ENCODE assay signal across 1 cellular context in genomic region chr16:31206776-31207175, GRCh38.
A peak's percentile ranks its signal among the peaks of the same experiment; 100 is the strongest.
TF ChIP-seq lines count a peak whose summit lies in the region.

No MANE protein-coding gene starts in this region.

TF ChIP-seq in HepG2, 621 proteins besides CTCF, POLR2A, EP300 and RAD21 (continued from another document and continues in another):
- no peak for TF ChIP-seq GLMP (CRISPR knock-in tag; IDR thresholded peaks at IDR 0.05; ENCODE audit: borderline replicate concordance)
- TF ChIP-seq ZNF235 (CRISPR knock-in tag; IDR thresholded peaks at IDR 0.05; ENCODE audit: borderline replicate concordance), result no peak
- peak; percentile 51 for TF ChIP-seq SAP130 (CRISPR knock-in tag; IDR thresholded peaks at IDR 0.05; ENCODE audit: low read depth)
- no peak for TF ChIP-seq ZBTB8A (CRISPR knock-in tag; IDR thresholded peaks at IDR 0.05; ENCODE audit: borderline replicate concordance, low read depth)
- TF ChIP-seq ZNF160 (CRISPR knock-in tag; IDR thresholded peaks at IDR 0.05), result no peak
- no peak for TF ChIP-seq SETDB1 (CRISPR knock-in tag; IDR thresholded peaks at IDR 0.05; ENCODE audit: borderline replicate concordance)
- 0 out of 2 replicates have a peak, but pooled peaks have one; percentile 6 for TF ChIP-seq HOXD1 (CRISPR knock-in tag; IDR thresholded peaks at IDR 0.05)
- no peak for TF ChIP-seq ZNF720 (CRISPR knock-in tag; IDR thresholded peaks at IDR 0.05)
- TF ChIP-seq THYN1 (CRISPR knock-in tag; IDR thresholded peaks at IDR 0.05; ENCODE audit: borderline replicate concordance, low read depth), result no peak
- TF ChIP-seq ZNF598 (CRISPR knock-in tag; IDR thresholded peaks at IDR 0.05; ENCODE audit: borderline replicate concordance), result no peak
- TF ChIP-seq LRRFIP1 (CRISPR knock-in tag; conservative IDR thresholded peaks at IDR 0.05), result no peak
- TF ChIP-seq PAWR (CRISPR knock-in tag; IDR thresholded peaks at IDR 0.05; ENCODE audit: borderline replicate concordance), result no peak
- TF ChIP-seq TSC22D2 (CRISPR knock-in tag; IDR thresholded peaks at IDR 0.05; ENCODE audit: borderline replicate concordance), result no peak
- TF ChIP-seq SNAPC4 (CRISPR knock-in tag; IDR thresholded peaks at IDR 0.05), result no peak
- no peak for TF ChIP-seq ZNF275 (CRISPR knock-in tag; IDR thresholded peaks at IDR 0.05; ENCODE audit: borderline replicate concordance)
- no peak for TF ChIP-seq TBX2 (CRISPR knock-in tag; IDR thresholded peaks at IDR 0.05; ENCODE audit: borderline replicate concordance)
- peak; percentile 55 to 62 for TF ChIP-seq NR2F1 (CRISPR knock-in tag; IDR thresholded peaks at IDR 0.05)
- TF ChIP-seq NFIB (CRISPR knock-in tag; IDR thresholded peaks at IDR 0.05; ENCODE audit: borderline replicate concordance), result no peak
- TF ChIP-seq TRIM22 (IDR thresholded peaks at IDR 0.05), result no peak
- no peak for TF ChIP-seq ZNF230 (CRISPR knock-in tag; IDR thresholded peaks at IDR 0.05)
- no peak for TF ChIP-seq ZBTB38 (CRISPR knock-in tag; IDR thresholded peaks at IDR 0.05)
- no peak for TF ChIP-seq HMGXB3 (CRISPR knock-in tag; IDR thresholded peaks at IDR 0.05; ENCODE audit: borderline replicate concordance)
- TF ChIP-seq CCAR2 (optimal IDR thresholded peaks at IDR 0.05; ENCODE audit: low read depth, low read length), result no peak
- TF ChIP-seq ZNF607 (CRISPR knock-in tag; IDR thresholded peaks at IDR 0.05; ENCODE audit: borderline replicate concordance), result no peak
- TF ChIP-seq ZNF333 (CRISPR knock-in tag; IDR thresholded peaks at IDR 0.05; ENCODE audit: borderline replicate concordance), result no peak
- TF ChIP-seq GABPA (IDR thresholded peaks at IDR 0.05; ENCODE audit: low read depth, low read length), result no peak
- TF ChIP-seq GABPA (CRISPR knock-in tag; IDR thresholded peaks at IDR 0.05; ENCODE audit: low read depth), result no peak
- no peak for TF ChIP-seq MED8 (CRISPR knock-in tag; IDR thresholded peaks at IDR 0.05; ENCODE audit: insufficient replicate concordance)
- no peak for TF ChIP-seq ZNF709 (CRISPR knock-in tag; IDR thresholded peaks at IDR 0.05)
- TF ChIP-seq ZNF672 (CRISPR knock-in tag; IDR thresholded peaks at IDR 0.05), result no peak
- no peak for TF ChIP-seq ZNF331 (CRISPR knock-in tag; IDR thresholded peaks at IDR 0.05)
- no peak for TF ChIP-seq TMF1 (CRISPR knock-in tag; IDR thresholded peaks at IDR 0.05; ENCODE audit: low read depth)
- TF ChIP-seq GATAD2A (CRISPR knock-in tag; IDR thresholded peaks at IDR 0.05), result peak; percentile 73
- TF ChIP-seq ZNF589 (CRISPR knock-in tag; conservative IDR thresholded peaks at IDR 0.05), result no peak
- 0 out of 2 replicates have a peak, but pooled peaks have one; percentile 12 for TF ChIP-seq PHF20 (CRISPR knock-in tag; IDR thresholded peaks at IDR 0.05)
- no peak for TF ChIP-seq FOXK2 (IDR thresholded peaks at IDR 0.05)
- TF ChIP-seq SMARCC2 (IDR thresholded peaks at IDR 0.05), result no peak
- TF ChIP-seq HNRNPK (IDR thresholded peaks at IDR 0.05; ENCODE audit: low read depth, low read length, poor library complexity, severe bottlenecking), result no peak
- TF ChIP-seq ZNF800 (CRISPR knock-in tag; IDR thresholded peaks at IDR 0.05), result no peak
- TF ChIP-seq MLX (CRISPR knock-in tag; IDR thresholded peaks at IDR 0.05), result peak; percentile 92
- no peak for TF ChIP-seq ZNF234 (CRISPR knock-in tag; conservative IDR thresholded peaks at IDR 0.05)
- no peak for TF ChIP-seq ZNF512B (CRISPR knock-in tag; IDR thresholded peaks at IDR 0.05; ENCODE audit: borderline replicate concordance)
